In the genomic region with DNA sequence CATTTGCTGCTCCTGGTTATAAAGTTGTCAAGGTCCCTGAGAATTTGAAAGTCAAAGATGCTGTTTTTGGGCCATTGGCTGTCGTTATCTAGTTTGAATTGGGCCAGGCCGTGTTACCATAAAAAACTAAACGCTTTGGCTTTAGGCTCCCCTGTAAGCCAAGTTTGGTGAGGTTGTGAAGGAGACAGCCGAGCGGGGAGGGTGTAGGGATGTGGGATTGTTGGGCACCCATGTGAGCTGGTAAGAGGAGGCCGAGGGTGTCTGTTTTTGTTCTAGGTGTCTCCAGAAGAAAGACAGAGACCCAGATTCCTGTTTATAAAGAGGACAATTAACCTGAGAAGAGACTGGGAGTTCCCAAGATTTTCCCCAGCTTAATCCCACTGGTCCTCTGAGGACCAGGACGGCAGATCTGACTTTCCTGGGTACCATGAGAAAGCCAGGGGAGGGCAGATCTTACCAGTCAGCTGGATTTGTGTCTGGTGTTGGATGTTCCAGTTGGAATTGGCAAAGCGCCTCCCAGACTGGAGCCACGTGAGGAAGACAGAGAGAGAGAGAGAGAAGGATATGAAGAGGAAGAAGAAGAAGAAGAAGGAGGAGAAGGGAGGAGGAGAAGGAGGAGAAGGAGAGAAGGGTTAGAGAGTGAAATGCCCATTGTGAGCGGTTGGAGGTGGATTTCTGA, we compare ENCODE assay signal across 18 cellular contexts. TPM values are rescaled to one million over a fixed set of nuclear protein-coding genes. Genes with fewer than 3 reads are reported as not detected.
A peak's percentile ranks its signal among the peaks of the same experiment; 100 is the strongest.
DNase-seq lines count a peak whose midpoint lies in the region; ATAC-seq and TF ChIP-seq lines count a peak whose summit lies in the region.
"Had no signal": no experiment of that assay in that cellular context is flagged by ENCODE, and none has a peak within 500 bp of the region (broad histone marks: within the 10 kb centered on the region; RNA-seq: fewer than 3 reads in every experiment).

No MANE protein-coding gene starts in this region.

- H3K4me3 Mint-ChIP-seq in natural killer cell (no peak overlapping the region), glutamatergic neuron (ENCODE audit: unreplicated experiment) (no peak overlapping the region)
- H3K4me3 Mint-ChIP-seq: CD4-positive, alpha-beta T cell; H9; IgD-negative memory B cell had no signal

- ATAC-seq in RWPE2 (ENCODE audit: low read depth): no peak
- no peak for ATAC-seq in natural killer cell

- H3K27ac ChIP-seq in left ventricle myocardium inferior (replicated peaks): no peak overlapping the region
- peak overlapping the region; percentile 86 for H3K27ac ChIP-seq in RWPE2 (ENCODE audit: poor library complexity, severe bottlenecking)
- H3K27ac ChIP-seq: Peyer's patch, SJCRH30 had no signal

- TF ChIP-seq CTCF in left ventricle myocardium inferior (IDR thresholded peaks at IDR 0.05; ENCODE audit: borderline replicate concordance) (no peak), RWPE2 (IDR thresholded peaks at IDR 0.05; ENCODE audit: poor library complexity, severe bottlenecking) (no peak), natural killer cell (IDR thresholded peaks at IDR 0.05) (no peak), glutamatergic neuron (IDR thresholded peaks at IDR 0.05; ENCODE audit: partially characterized antibody, unreplicated experiment) (no peak)

- H3K4me1 Mint-ChIP-seq in natural killer cell: no peaks in the 10 kb centered on the region
- no peaks in the 10 kb centered on the region for H3K4me1 Mint-ChIP-seq in glutamatergic neuron (ENCODE audit: low read depth, unreplicated experiment)
- H3K4me1 Mint-ChIP-seq: IgD-negative memory B cell had no signal

- no peaks in the 10 kb centered on the region for H3K36me3 Mint-ChIP-seq in natural killer cell
- H3K36me3 Mint-ChIP-seq in glutamatergic neuron (ENCODE audit: unreplicated experiment): peaks cover 22% of the 10 kb centered on the region

- H3K4me3 ChIP-seq in left ventricle myocardium inferior (no peak overlapping the region), RWPE2 (ENCODE audit: severe bottlenecking) (no peak overlapping the region)
- H3K4me3 ChIP-seq: Peyer's patch, SJCRH30 had no signal

- no peak overlapping the region for H3K27ac Mint-ChIP-seq in natural killer cell
- no peak overlapping the region for H3K27ac Mint-ChIP-seq in glutamatergic neuron (ENCODE audit: unreplicated experiment)
- H3K27ac Mint-ChIP-seq: CD4-positive, alpha-beta T cell; H9; IgD-negative memory B cell had no signal

- intact Hi-C loops in cardiac septum (cut with DNase I): no loop called here
- intact Hi-C loops in left ventricle myocardium inferior (cut with micrococcal nuclease): no loop called here
- intact Hi-C loops in natural killer cell (cut with micrococcal nuclease): no loop called here

- H3K36me3 ChIP-seq in left ventricle myocardium inferior (no peaks in the 10 kb centered on the region), RWPE2 (ENCODE audit: low read depth) (0 out of 2 replicates have a peak, but pooled peaks cover 3% of the 10 kb centered on the region)
- H3K36me3 ChIP-seq: Peyer's patch, SJCRH30 had no signal

- H3K4me1 ChIP-seq in left ventricle myocardium inferior (no peaks in the 10 kb centered on the region), RWPE2 (ENCODE audit: insufficient read depth, poor library complexity, severe bottlenecking) (peaks cover 45% of the 10 kb centered on the region)
- H3K4me1 ChIP-seq: Peyer's patch, SJCRH30 had no signal

- no peaks in the 10 kb centered on the region for H3K27me3 ChIP-seq in left ventricle myocardium inferior (ENCODE audit: low read depth)
- no peaks in the 10 kb centered on the region for H3K27me3 ChIP-seq in RWPE2 (ENCODE audit: insufficient read depth, poor library complexity, severe bottlenecking)
- H3K27me3 ChIP-seq: Peyer's patch, SJCRH30 had no signal

- peaks cover 22% of the 10 kb centered on the region in 2 donors for H3K27me3 Mint-ChIP-seq in natural killer cell (ENCODE audit: low read depth in 2 of 2)
- peaks cover 4% of the 10 kb centered on the region for H3K27me3 Mint-ChIP-seq in glutamatergic neuron (ENCODE audit: unreplicated experiment)

- DNase-seq in cardiac septum (ENCODE audit: low spot score) (peak; percentile 33), left ventricle myocardium inferior (no peak), RWPE2 (ENCODE audit: low spot score) (no peak), kidney tubule cell (ENCODE audit: low spot score) (peak; percentile 14), natural killer cell (no peak), glutamatergic neuron (no peak)
- no peak for DNase-seq in NK-92 treated with Interleukin-12 subunit alpha and Interleukin-12 subunit beta, amount 100 ng/mL, for 24 hours (lab: John Stamatoyannopoulos, UW)
- no peak for DNase-seq in stimulated activated CD4-positive, alpha-beta T cell treated with anti-CD3 and anti-CD28 coated beads, Interleukin-2, amount 100 ng/mL, for 24 hours
- DNase-seq: AML-193, DMS79 treated with DMSO at 0.1 percent for 48 hours, H9, NCI-H1092 treated with DMSO at 0.1 percent for 48 hours, NCI-H1694 treated with DMSO at 0.1 percent for 48 hours, NCI-H69, SJCRH30 had no signal

- H3K9me3 Mint-ChIP-seq in natural killer cell: no peaks in the 10 kb centered on the region
- peaks cover 4% of the 10 kb centered on the region for H3K9me3 Mint-ChIP-seq in glutamatergic neuron (ENCODE audit: unreplicated experiment)
- H3K9me3 Mint-ChIP-seq: CD4-positive, alpha-beta T cell; IgD-negative memory B cell had no signal

- H3K9me3 ChIP-seq in left ventricle myocardium inferior (replicated peaks): no peaks in the 10 kb centered on the region
- H3K9me3 ChIP-seq in RWPE2 (ENCODE audit: severe bottlenecking): no peaks in the 10 kb centered on the region
- H3K9me3 ChIP-seq: Peyer's patch, SJCRH30 had no signal

RNA-seq across cellular contexts. Expression of a gene that starts 25.1 kb away (rescaled TPM):
- 10.7 TPM for total RNA-seq in cardiac septum
- total RNA-seq in left ventricle myocardium inferior: 7.7 TPM
- total RNA-seq in natural killer cell: 1 to 10 TPM in 2 of 3 donors, under 1 TPM in 1; 0.38 to 3.0 (median 1.0) TPM
- 13.8 TPM for total RNA-seq in glutamatergic neuron (ENCODE audit: unreplicated experiment)
- total RNA-seq: SJCRH30 had no signal

Comparison
In these comparisons a context has a peak if more than half of its experiments do, and no peak if none do; other contexts are left out.
1. DNase-seq: peak in cardiac septum (single experiment) and kidney tubule cell (single experiment); none in left ventricle myocardium inferior (single experiment), RWPE2 (single experiment), NK-92 treated with Interleukin-12 subunit alpha and Interleukin-12 subunit beta, amount 100 ng/mL, for 24 hours (single experiment), natural killer cell (single experiment), stimulated activated CD4-positive, alpha-beta T cell treated with anti-CD3 and anti-CD28 coated beads, Interleukin-2, amount 100 ng/mL, for 24 hours (0 of 2) and glutamatergic neuron (single experiment).